ENCODE assay signal across 30 cellular contexts in genomic region chr20:60257671-60258070, GRCh38.
"Had no signal": no experiment of that assay in that cellular context is flagged by ENCODE, and none has a peak within 500 bp of the region (broad histone marks: within the 10 kb centered on the region; RNA-seq: fewer than 3 reads in every experiment).

No MANE protein-coding gene starts in this region.

- DNase-seq: activated CD4-positive, alpha-beta memory T cell treated with anti-CD3 and anti-CD28 coated beads, Interleukin-2, amount 10 ng/mL, durations not matched to agents 7 days and 5 days; activated CD4-positive, alpha-beta T cell treated with anti-CD3 and anti-CD28 coated beads for 1 hour; activated CD4-positive, alpha-beta T cell treated with anti-CD3 and anti-CD28 coated beads for 48 hours; activated CD4-positive, CD25-positive, alpha-beta regulatory T cell; activated gamma-delta T cell; activated naive CD4-positive, alpha-beta T cell treated with Interleukin-2 at 50 U/mL for 16 hours; activated naive CD8-positive, alpha-beta T cell treated with anti-CD3 and anti-CD28 coated beads, Interleukin-2, amount 10 ng/mL, durations not matched to agents 7 days and 5 days; activated T-cell treated with anti-CD3 and anti-CD28 coated beads, Interleukin-2, amount 50 U/mL, for 24 hours; amygdala; Kasumi-1; KBM-7; MG63; NCI-H1048; NCI-H1105 treated with DMSO at 0.1 percent for 48 hours; NCI-H1436; NCI-H1694; NCI-H1930; NCI-H2081 treated with DMSO at 0.1 percent for 48 hours; NCI-H226; NCI-H524 treated with DMSO at 0.1 percent for 48 hours; SHP77; SJCRH30; T1000; WERI-Rb-1 had no signal

- H3K27me3 Mint-ChIP-seq: activated CD4-positive, alpha-beta memory T cell treated with anti-CD3 and anti-CD28 coated beads, Interleukin-2, amount 10 ng/mL, durations not matched to agents 7 days and 5 days; activated naive CD4-positive, alpha-beta T cell treated with anti-CD3 and anti-CD28 coated beads, Interleukin-2, amount 50 U/mL, for 24 hours; activated naive CD8-positive, alpha-beta T cell treated with anti-CD3 and anti-CD28 coated beads, Interleukin-2, amount 10 ng/mL, durations not matched to agents 7 days and 5 days; activated T-cell treated with anti-CD3 and anti-CD28 coated beads, Interleukin-2, amount 50 U/mL, for 24 hours had no signal

- H3K27me3 ChIP-seq: ascending aorta, cardiac muscle cell, MG63 had no signal

- H3K27ac ChIP-seq: ascending aorta, cardiac muscle cell, SJCRH30, SK-N-MC, WERI-Rb-1 had no signal

- H3K4me3 ChIP-seq: ascending aorta, cardiac muscle cell, MG63, SJCRH30, SK-N-MC had no signal

- H3K9me3 Mint-ChIP-seq: activated CD4-positive, alpha-beta memory T cell treated with anti-CD3 and anti-CD28 coated beads, Interleukin-2, amount 10 ng/mL, durations not matched to agents 7 days and 5 days; activated naive CD4-positive, alpha-beta T cell treated with anti-CD3 and anti-CD28 coated beads, Interleukin-2, amount 50 U/mL, for 24 hours; activated naive CD8-positive, alpha-beta T cell treated with anti-CD3 and anti-CD28 coated beads, Interleukin-2, amount 10 ng/mL, durations not matched to agents 7 days and 5 days; activated T-cell treated with anti-CD3 and anti-CD28 coated beads, Interleukin-2, amount 50 U/mL, for 24 hours; activated T-helper 2 cell treated with anti-CD3 and anti-CD28 coated beads, Interferon-gamma antibody, Interleukin-2, Interleukin-4, amounts not matched to agents 10 μg/mL and 5 μg/mL and 100 μg/mL, durations not matched to agents 14 hours and 24 hours and 36 hours had no signal

- H3K36me3 ChIP-seq: ascending aorta, cardiac muscle cell, MG63, SJCRH30, WERI-Rb-1 had no signal

- H3K27ac Mint-ChIP-seq: activated CD4-positive, alpha-beta memory T cell treated with anti-CD3 and anti-CD28 coated beads, Interleukin-2, amount 10 ng/mL, durations not matched to agents 7 days and 5 days; activated naive CD4-positive, alpha-beta T cell treated with anti-CD3 and anti-CD28 coated beads, Interleukin-2, amount 50 U/mL, for 24 hours; activated naive CD8-positive, alpha-beta T cell treated with anti-CD3 and anti-CD28 coated beads, Interleukin-2, amount 10 ng/mL, durations not matched to agents 7 days and 5 days; activated T-cell treated with anti-CD3 and anti-CD28 coated beads, Interleukin-2, amount 50 U/mL, for 24 hours; activated T-helper 2 cell treated with anti-CD3 and anti-CD28 coated beads, Interferon-gamma antibody, Interleukin-2, Interleukin-4, amounts not matched to agents 10 μg/mL and 5 μg/mL and 100 μg/mL, durations not matched to agents 14 hours and 24 hours and 36 hours had no signal

- H3K4me3 Mint-ChIP-seq: activated CD4-positive, alpha-beta memory T cell treated with anti-CD3 and anti-CD28 coated beads, Interleukin-2, amount 10 ng/mL, durations not matched to agents 7 days and 5 days; activated naive CD4-positive, alpha-beta T cell treated with anti-CD3 and anti-CD28 coated beads, Interleukin-2, amount 50 U/mL, for 24 hours; activated naive CD8-positive, alpha-beta T cell treated with anti-CD3 and anti-CD28 coated beads, Interleukin-2, amount 10 ng/mL, durations not matched to agents 7 days and 5 days; activated T-cell treated with anti-CD3 and anti-CD28 coated beads, Interleukin-2, amount 50 U/mL, for 24 hours had no signal

- ATAC-seq: Panc1 had no signal

- H3K4me1 ChIP-seq: ascending aorta, SJCRH30 had no signal

- H3K36me3 Mint-ChIP-seq: activated naive CD4-positive, alpha-beta T cell treated with anti-CD3 and anti-CD28 coated beads, Interleukin-2, amount 50 U/mL, for 24 hours; activated naive CD8-positive, alpha-beta T cell treated with anti-CD3 and anti-CD28 coated beads, Interleukin-2, amount 10 ng/mL, durations not matched to agents 7 days and 5 days had no signal

- H3K4me1 Mint-ChIP-seq: activated CD4-positive, alpha-beta memory T cell treated with anti-CD3 and anti-CD28 coated beads, Interleukin-2, amount 10 ng/mL, durations not matched to agents 7 days and 5 days; activated naive CD4-positive, alpha-beta T cell treated with anti-CD3 and anti-CD28 coated beads, Interleukin-2, amount 50 U/mL, for 24 hours; activated naive CD8-positive, alpha-beta T cell treated with anti-CD3 and anti-CD28 coated beads, Interleukin-2, amount 10 ng/mL, durations not matched to agents 7 days and 5 days had no signal

- H3K9me3 ChIP-seq: ascending aorta, MG63, SJCRH30 had no signal
